In genomic region chr1:218775476-218776170, GRCh38 we compare ENCODE assay signal across 17 cellular contexts.
"Had no signal": no experiment of that assay in that cellular context is flagged by ENCODE, and none has a peak within 500 bp of the region (broad histone marks: within the 10 kb centered on the region; RNA-seq: fewer than 3 reads in every experiment).

No MANE protein-coding gene starts in this region.

- ATAC-seq: naive thymus-derived CD8-positive, alpha-beta T cell; right lobe of liver had no signal

- DNase-seq: activated CD4-positive, alpha-beta T cell treated with anti-CD3 and anti-CD28 coated beads, Interleukin-2, amount 50 U/mL, for 1 hour; activated naive CD4-positive, alpha-beta T cell; activated naive CD8-positive, alpha-beta T cell treated with anti-CD3 and anti-CD28 coated beads, Interleukin-2, amount 10 ng/mL, durations not matched to agents 7 days and 5 days; anterior cingulate cortex; dermis blood vessel endothelial cell; endodermal cell; erythroblast; naive thymus-derived CD8-positive, alpha-beta T cell; right lobe of liver; SIG-M5; SW 1271; trophoblast cell had no signal

- H3K27me3 ChIP-seq: breast epithelium, right lobe of liver, suprapubic skin had no signal

- H3K27ac Mint-ChIP-seq: activated naive CD8-positive, alpha-beta T cell treated with anti-CD3 and anti-CD28 coated beads, Interleukin-2, amount 10 ng/mL, durations not matched to agents 7 days and 5 days; endodermal cell; naive thymus-derived CD8-positive, alpha-beta T cell; progenitor cell of endocrine pancreas; stimulated activated naive CD8-positive, alpha-beta T cell treated with anti-CD3 and anti-CD28 coated beads, Interleukin-15, Interleukin-2, amounts not matched to agents 100 ng/mL and 50 ng/mL, for 24 hours had no signal

- H3K27me3 Mint-ChIP-seq: activated naive CD8-positive, alpha-beta T cell treated with anti-CD3 and anti-CD28 coated beads, Interleukin-2, amount 10 ng/mL, durations not matched to agents 7 days and 5 days; naive thymus-derived CD8-positive, alpha-beta T cell; progenitor cell of endocrine pancreas; stimulated activated naive CD8-positive, alpha-beta T cell treated with anti-CD3 and anti-CD28 coated beads, Interleukin-15, Interleukin-2, amounts not matched to agents 100 ng/mL and 50 ng/mL, for 24 hours had no signal

- H3K9me3 ChIP-seq: breast epithelium, right lobe of liver, suprapubic skin had no signal

- H3K9me3 Mint-ChIP-seq: activated naive CD8-positive, alpha-beta T cell treated with anti-CD3 and anti-CD28 coated beads, Interleukin-2, amount 10 ng/mL, durations not matched to agents 7 days and 5 days; endodermal cell had no signal

- H3K4me1 ChIP-seq: breast epithelium, right lobe of liver had no signal

- H3K4me3 ChIP-seq: breast epithelium, lung, right lobe of liver, suprapubic skin had no signal

- H3K27ac ChIP-seq: breast epithelium, right lobe of liver, suprapubic skin had no signal

- H3K36me3 Mint-ChIP-seq: activated naive CD8-positive, alpha-beta T cell treated with anti-CD3 and anti-CD28 coated beads, Interleukin-2, amount 10 ng/mL, durations not matched to agents 7 days and 5 days; naive thymus-derived CD8-positive, alpha-beta T cell had no signal

- H3K4me3 Mint-ChIP-seq: activated naive CD8-positive, alpha-beta T cell treated with anti-CD3 and anti-CD28 coated beads, Interleukin-2, amount 10 ng/mL, durations not matched to agents 7 days and 5 days; endodermal cell; naive thymus-derived CD8-positive, alpha-beta T cell; stimulated activated naive CD8-positive, alpha-beta T cell treated with anti-CD3 and anti-CD28 coated beads, Interleukin-15, Interleukin-2, amounts not matched to agents 100 ng/mL and 50 ng/mL, for 24 hours had no signal

- H3K36me3 ChIP-seq: breast epithelium, right lobe of liver, suprapubic skin had no signal

- H3K4me1 Mint-ChIP-seq: activated naive CD8-positive, alpha-beta T cell treated with anti-CD3 and anti-CD28 coated beads, Interleukin-2, amount 10 ng/mL, durations not matched to agents 7 days and 5 days; naive thymus-derived CD8-positive, alpha-beta T cell had no signal
